ENCODE assay signal across 25 cellular contexts in the genomic region with DNA sequence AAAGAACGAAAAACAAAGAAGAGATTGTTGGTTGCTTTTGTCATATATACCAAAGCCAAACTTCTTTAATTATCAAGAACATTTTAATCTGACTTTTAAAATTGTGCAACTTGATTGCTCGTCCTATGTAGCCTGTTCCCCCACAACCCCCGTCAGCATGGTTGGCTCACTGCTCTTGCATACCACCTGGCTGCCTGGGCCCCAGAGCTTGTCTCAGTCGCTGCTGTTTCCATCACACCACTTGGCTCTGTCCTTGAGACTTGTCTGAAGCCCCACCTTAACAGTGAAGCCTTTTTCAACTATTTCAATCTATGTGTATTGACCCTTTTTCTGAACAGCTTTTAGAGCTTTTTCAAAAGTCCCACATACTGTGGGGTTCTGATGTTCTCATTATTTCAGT.
"Had no signal": no experiment of that assay in that cellular context is flagged by ENCODE, and none has a peak within 500 bp of the region (broad histone marks: within the 10 kb centered on the region; RNA-seq: fewer than 3 reads in every experiment).

No MANE protein-coding gene starts in this region.

- H3K9me3 Mint-ChIP-seq: activated CD4-positive, alpha-beta memory T cell treated with anti-CD3 and anti-CD28 coated beads for 36 hours; activated CD4-positive, alpha-beta T cell treated with anti-CD3 and anti-CD28 coated beads, Interleukin-2, amount 10 ng/mL, durations not matched to agents 7 days and 5 days; activated naive CD4-positive, alpha-beta T cell treated with anti-CD3 and anti-CD28 coated beads, Interleukin-2, amount 50 U/mL, for 72 hours; activated T-cell treated with anti-CD3 and anti-CD28 coated beads, Interleukin-2, amount 50 U/mL, for 4 hours; brain had no signal

- H3K27ac Mint-ChIP-seq: activated CD4-positive, alpha-beta memory T cell treated with anti-CD3 and anti-CD28 coated beads for 36 hours; activated CD4-positive, alpha-beta T cell treated with anti-CD3 and anti-CD28 coated beads, Interleukin-2, amount 10 ng/mL, durations not matched to agents 7 days and 5 days; activated naive CD4-positive, alpha-beta T cell treated with anti-CD3 and anti-CD28 coated beads, Interleukin-2, amount 50 U/mL, for 72 hours; brain; T-helper 17 cell had no signal

- DNase-seq: activated CD4-positive, alpha-beta memory T cell treated with anti-CD3 and anti-CD28 coated beads for 36 hours; activated CD4-positive, alpha-beta T cell treated with anti-CD3 and anti-CD28 coated beads, Interleukin-2, amount 10 ng/mL, durations not matched to agents 7 days and 5 days; activated CD4-positive, CD25-positive, alpha-beta regulatory T cell; activated CD8-positive, alpha-beta memory T cell treated with anti-CD3 and anti-CD28 coated beads for 24 hours; activated effector memory CD4-positive, alpha-beta T cell treated with anti-CD3 and anti-CD28 coated beads, Interleukin-2, amount 50 U/mL, for 16 hours; activated naive CD4-positive, alpha-beta T cell treated with Interleukin-2 at 50 U/mL for 16 hours; activated T-cell treated with anti-CD3 and anti-CD28 coated beads, Interleukin-2, amount 50 U/mL, for 4 hours; amygdala; Kasumi-1; NCI-H1048; NCI-H146; NCI-H187 treated with DMSO at 0.1 percent for 48 hours; NCI-H2107; NCI-H2171 treated with DMSO at 0.1 percent for 48 hours; NCI-H226; NCI-H526; NCI-H82; NK-92 treated with Interleukin-12 subunit alpha and Interleukin-12 subunit beta, amount 100 ng/mL, for 24 hours; PC-3; SIG-M5; T-helper 17 cell; T-helper 9 cell had no signal

- H3K4me3 ChIP-seq: K562 had no signal

- H3K36me3 Mint-ChIP-seq: activated CD4-positive, alpha-beta memory T cell treated with anti-CD3 and anti-CD28 coated beads for 36 hours; activated naive CD4-positive, alpha-beta T cell treated with anti-CD3 and anti-CD28 coated beads, Interleukin-2, amount 50 U/mL, for 72 hours; brain had no signal

- ATAC-seq: activated naive CD4-positive, alpha-beta T cell treated with anti-CD3 and anti-CD28 coated beads, Interleukin-2, amount 50 U/mL, for 72 hours; activated T-cell treated with anti-CD3 and anti-CD28 coated beads, Interleukin-2, amount 50 U/mL, for 4 hours; K562; PC-3; T-helper 17 cell had no signal

- H3K27me3 Mint-ChIP-seq: activated CD4-positive, alpha-beta memory T cell treated with anti-CD3 and anti-CD28 coated beads for 36 hours; activated CD4-positive, alpha-beta T cell treated with anti-CD3 and anti-CD28 coated beads, Interleukin-2, amount 10 ng/mL, durations not matched to agents 7 days and 5 days; brain; T-helper 17 cell had no signal

- H3K4me3 Mint-ChIP-seq: activated CD4-positive, alpha-beta memory T cell treated with anti-CD3 and anti-CD28 coated beads for 36 hours; activated CD4-positive, alpha-beta T cell treated with anti-CD3 and anti-CD28 coated beads, Interleukin-2, amount 10 ng/mL, durations not matched to agents 7 days and 5 days; activated T-cell treated with anti-CD3 and anti-CD28 coated beads, Interleukin-2, amount 50 U/mL, for 4 hours; brain; T-helper 17 cell had no signal
